ENCODE assay signal across 28 cellular contexts in genomic region chr7:153043440-153043839, GRCh38.
"Had no signal": no experiment of that assay in that cellular context is flagged by ENCODE, and none has a peak within 500 bp of the region (broad histone marks: within the 10 kb centered on the region; RNA-seq: fewer than 3 reads in every experiment).

No MANE protein-coding gene starts in this region.

- H3K36me3 ChIP-seq: colonic mucosa, esophagus squamous epithelium, gastrocnemius medialis, heart right ventricle, left lung, lower lobe of right lung had no signal

- H3K4me3 ChIP-seq: colonic mucosa, esophagus squamous epithelium, gastrocnemius medialis, heart right ventricle, left lung, lower lobe of right lung, mucosa of descending colon had no signal

- H3K4me3 Mint-ChIP-seq: dendritic cell treated with granulocyte-macrophage colony-stimulating factor and Interleukin-4, amounts not matched to agents 40 ng/mL and 50 ng/mL, for 4 days; effector memory CD8-positive, alpha-beta T cell; endodermal cell; mesothelial cell of epicardium had no signal

- DNase-seq: colonic mucosa; cortex of kidney; effector CD8-positive, alpha-beta T cell; effector memory CD8-positive, alpha-beta T cell; endodermal cell; erythroblast; esophagus squamous epithelium; foreskin fibroblast; foreskin melanocyte; gastrocnemius medialis; glutamatergic neuron; head of caudate nucleus; heart right ventricle; hippocampal formation; left cardiac atrium; left ventricle myocardium superior; lower lobe of right lung; mesenchymal stem cell; mucosa of descending colon; naive B cell had no signal

- H3K4me1 Mint-ChIP-seq: endodermal cell, mesothelial cell of epicardium, naive B cell had no signal

- H3K9me3 ChIP-seq: colonic mucosa, esophagus squamous epithelium, gastrocnemius medialis, heart right ventricle, left lung, lower lobe of right lung, mucosa of descending colon had no signal

- H3K27ac Mint-ChIP-seq: dendritic cell treated with granulocyte-macrophage colony-stimulating factor and Interleukin-4, amounts not matched to agents 40 ng/mL and 50 ng/mL, for 4 days; effector memory CD8-positive, alpha-beta T cell; endodermal cell; mesothelial cell of epicardium; naive B cell had no signal

- H3K9me3 Mint-ChIP-seq: effector memory CD8-positive, alpha-beta T cell; mesothelial cell of epicardium had no signal

- H3K4me1 ChIP-seq: colonic mucosa, esophagus squamous epithelium, gastrocnemius medialis, heart right ventricle, left lung, lower lobe of right lung had no signal

- H3K27me3 ChIP-seq: colonic mucosa, esophagus squamous epithelium, gastrocnemius medialis, heart right ventricle, left lung had no signal

- H3K36me3 Mint-ChIP-seq: mesothelial cell of epicardium, naive B cell had no signal

- ATAC-seq: effector memory CD8-positive, alpha-beta T cell; esophagus mucosa; gastrocnemius medialis; heart right ventricle; left cardiac atrium; left lung; left ventricle myocardium superior; lower lobe of right lung; mucosa of descending colon had no signal

- H3K27me3 Mint-ChIP-seq: dendritic cell treated with granulocyte-macrophage colony-stimulating factor and Interleukin-4, amounts not matched to agents 40 ng/mL and 50 ng/mL, for 4 days had no signal

- FAIRE-seq: endometrium, islet of Langerhans, keratinocyte had no signal

- H3K27ac ChIP-seq: colonic mucosa, epithelial cell of prostate, esophagus squamous epithelium, gastrocnemius medialis, heart right ventricle, left lung, lower lobe of right lung had no signal
